ENCODE assay signal across 9 cellular contexts in genomic region chr5:138241688-138242547, GRCh38. TPM values are rescaled to one million over a fixed set of nuclear protein-coding genes. Genes with fewer than 3 reads are reported as not detected.
DNase-seq lines count a peak whose midpoint lies in the region; ATAC-seq, FAIRE-seq and TF ChIP-seq lines count a peak whose summit lies in the region.
"Had no signal": no experiment of that assay in that cellular context is flagged by ENCODE, and none has a peak within 500 bp of the region (broad histone marks: within the 10 kb centered on the region; RNA-seq: fewer than 3 reads in every experiment).

No MANE protein-coding gene starts in this region.

- H3K36me3 ChIP-seq in GM23338 (ENCODE audit: insufficient read depth) (no peaks in the 10 kb centered on the region), psoas muscle (ENCODE audit: insufficient read depth in 1 of 2, low read depth in 1 of 2) (no peaks in the 10 kb centered on the region)

- no peak for TF ChIP-seq RAD21 in A549 (conservative IDR thresholded peaks at IDR 0.05 in 1 of 2, IDR thresholded peaks at IDR 0.05 in 1 of 2)

- H3K4me3 ChIP-seq in A549 = peak overlapping the region; percentile 39
- H3K4me3 ChIP-seq in GM23338 = peak overlapping the region; percentile 79
- H3K4me3 ChIP-seq in right cardiac atrium (ENCODE audit: low read length) = peak overlapping the region; percentile 53
- peak overlapping the region; percentile 75 for H3K4me3 ChIP-seq in psoas muscle

- H3K27me3 Mint-ChIP-seq in GM23338 (ENCODE audit: insufficient read depth, low read depth, poor library complexity) = peaks cover 40% of the 10 kb centered on the region

- CTCF ChIA-PET in A549 (lab: Yijun Ruan, JAX) = interaction anchor here (0.6 to 2.7 kb wide), 6 partner anchors 10 to 85 kb away, joined by 3 to 17 read pairs (median 6); partner anchors contain the start of gene CDC23

- TF ChIP-seq CTCF in A549 (IDR thresholded peaks at IDR 0.05) = no peak
- no peak for TF ChIP-seq CTCF in GM23338 (conservative IDR thresholded peaks at IDR 0.05; ENCODE audit: low read depth in 2 of 2)
- TF ChIP-seq CTCF in psoas muscle (IDR thresholded peaks at IDR 0.05) = no peak

- no peaks in the 10 kb centered on the region for H3K4me1 ChIP-seq in A549
- H3K4me1 ChIP-seq in GM23338 (ENCODE audit: insufficient read depth) = peaks cover 9% of the 10 kb centered on the region
- H3K4me1 ChIP-seq in right cardiac atrium (ENCODE audit: control insufficient read depth, insufficient read depth, low read length) = no peaks in the 10 kb centered on the region
- peaks cover 3% of the 10 kb centered on the region for H3K4me1 ChIP-seq in psoas muscle

- no peak for TF ChIP-seq EP300 in A549 (IDR thresholded peaks at IDR 0.05)

- no peak overlapping the region for H3K27ac Mint-ChIP-seq in GM23338
- no peak overlapping the region for H3K27ac Mint-ChIP-seq in activated naive CD4-positive, alpha-beta T cell treated with anti-CD3 and anti-CD28 coated beads, Interleukin-2, amount 50 U/mL, for 72 hours

- no peaks in the 10 kb centered on the region for H3K9me2 ChIP-seq in GM23338 (ENCODE audit: insufficient read depth)

- DNase-seq in A549 (ENCODE audit: low read depth in 1 of 2, low spot score in 1 of 2) (no peak), GM23338 (ENCODE audit: low spot score) (peak; percentile 72), right cardiac atrium (peak; percentile 33 to 71 (median 68)), psoas muscle (peak; percentile 22 to 57), NCI-H446 (lab: John Stamatoyannopoulos, UW) (no peak)
- DNase-seq in activated naive CD4-positive, alpha-beta T cell treated with anti-CD3 and anti-CD28 coated beads, Interleukin-2, amount 50 U/mL, for 72 hours (ENCODE audit: low spot score in 2 of 2) = peak in 1 of 2 donors; percentile 5

- H3K4me3 Mint-ChIP-seq in GM23338 = peak overlapping the region; percentile 71

- no peaks in the 10 kb centered on the region for H3K36me3 Mint-ChIP-seq in GM23338 (ENCODE audit: low read depth)
- H3K36me3 Mint-ChIP-seq in activated naive CD4-positive, alpha-beta T cell treated with anti-CD3 and anti-CD28 coated beads, Interleukin-2, amount 50 U/mL, for 72 hours = no peaks in the 10 kb centered on the region

- H3K27ac ChIP-seq in A549 (peak overlapping the region; percentile 21 to 77; a peak in 4 of 6 replicates), GM23338 (ENCODE audit: low read depth) (no peak overlapping the region), right cardiac atrium (ENCODE audit: low read length) (no peak overlapping the region), psoas muscle (peak overlapping the region; percentile 16)

- no peak for TF ChIP-seq POLR2A in A549 (IDR thresholded peaks at IDR 0.05; ENCODE audit: low read length)

- peak overlapping the region; percentile 100 for H2AFZ ChIP-seq in GM23338

- no peaks in the 10 kb centered on the region for H3K9me3 Mint-ChIP-seq in GM23338
- H3K9me3 Mint-ChIP-seq in activated naive CD4-positive, alpha-beta T cell treated with anti-CD3 and anti-CD28 coated beads, Interleukin-2, amount 50 U/mL, for 72 hours = no peaks in the 10 kb centered on the region

- H3K4me2 ChIP-seq in A549 (peak overlapping the region; percentile 67), GM23338 (peak overlapping the region; percentile 95)

- peaks cover 9% of the 10 kb centered on the region; the same call in 1 of the 2 replicates for H3F3A ChIP-seq in GM23338 (replicated peaks; ENCODE audit: low read depth)

- intact Hi-C loops in right cardiac atrium (cut with DNase I) = no loop called here
- intact Hi-C loops in psoas muscle (cut with DNase I) = no loop called here

- peaks cover 23% of the 10 kb centered on the region for H3K4me1 Mint-ChIP-seq in GM23338

- no peak for FAIRE-seq in A549 (lab: Jason Lieb, UNC)
- FAIRE-seq: GM18507 had no signal

- POLR2A ChIA-PET in A549 (lab: Yijun Ruan, JAX) = no interaction called here

- no peaks in the 10 kb centered on the region; the same call in 1 of the 2 replicates for H4K20me1 ChIP-seq in GM23338 (replicated peaks; ENCODE audit: insufficient read depth)

- H3K9me3 ChIP-seq in A549 (no peaks in the 10 kb centered on the region), right cardiac atrium (ENCODE audit: control insufficient read depth, low read length) (no peaks in the 10 kb centered on the region), psoas muscle (no peaks in the 10 kb centered on the region)

- ATAC-seq in A549 = peak; percentile 61 to 86
- peak; percentile 92 for ATAC-seq in GM23338
- peak; percentile 22 to 30 for ATAC-seq in activated naive CD4-positive, alpha-beta T cell treated with anti-CD3 and anti-CD28 coated beads, Interleukin-2, amount 50 U/mL, for 72 hours
- peak; percentile 85 to 86 for ATAC-seq in right cardiac atrium
- peak; percentile 64 to 92 (median 80) for ATAC-seq in psoas muscle
- ATAC-seq in HG02981 (IDR thresholded peaks at IDR 0.05; ENCODE audit: unreplicated experiment) = no peak
- no peak for ATAC-seq in HG03159 (IDR thresholded peaks at IDR 0.05; ENCODE audit: unreplicated experiment)

- peaks cover 51% of the 10 kb centered on the region for H3K27me3 ChIP-seq in GM23338 (ENCODE audit: insufficient read depth)
- no peaks in the 10 kb centered on the region for H3K27me3 ChIP-seq in right cardiac atrium (ENCODE audit: control insufficient read depth, insufficient read depth)
- H3K27me3 ChIP-seq in psoas muscle (ENCODE audit: insufficient read depth in 3 of 3, low read length in 2 of 3) = no peaks in the 10 kb centered on the region

- no peaks in the 10 kb centered on the region for H3K79me2 ChIP-seq in GM23338 (replicated peaks; ENCODE audit: insufficient read depth)

- 50% methylated on average over 56 of the region's 67 CpGs for WGBS in A549 (ENCODE audit: missing lambda C conversion rate)
- WGBS in right cardiac atrium = 4% methylated on average over 67 of the region's 67 CpGs
- WGBS in psoas muscle, 3 donors = 3 to 5% (median 3%) methylated on average over 47 to 67 of the region's 67 CpGs

TF ChIP-seq in A549, 52 proteins besides CTCF, POLR2A, EP300 and RAD21 (continues in another document):
- no peak for TF ChIP-seq PBX3 (IDR thresholded peaks at IDR 0.05)

TF ChIP-seq in GM23338, 12 proteins besides CTCF, POLR2A, EP300 and RAD21:
- TF ChIP-seq, protein P1, sequence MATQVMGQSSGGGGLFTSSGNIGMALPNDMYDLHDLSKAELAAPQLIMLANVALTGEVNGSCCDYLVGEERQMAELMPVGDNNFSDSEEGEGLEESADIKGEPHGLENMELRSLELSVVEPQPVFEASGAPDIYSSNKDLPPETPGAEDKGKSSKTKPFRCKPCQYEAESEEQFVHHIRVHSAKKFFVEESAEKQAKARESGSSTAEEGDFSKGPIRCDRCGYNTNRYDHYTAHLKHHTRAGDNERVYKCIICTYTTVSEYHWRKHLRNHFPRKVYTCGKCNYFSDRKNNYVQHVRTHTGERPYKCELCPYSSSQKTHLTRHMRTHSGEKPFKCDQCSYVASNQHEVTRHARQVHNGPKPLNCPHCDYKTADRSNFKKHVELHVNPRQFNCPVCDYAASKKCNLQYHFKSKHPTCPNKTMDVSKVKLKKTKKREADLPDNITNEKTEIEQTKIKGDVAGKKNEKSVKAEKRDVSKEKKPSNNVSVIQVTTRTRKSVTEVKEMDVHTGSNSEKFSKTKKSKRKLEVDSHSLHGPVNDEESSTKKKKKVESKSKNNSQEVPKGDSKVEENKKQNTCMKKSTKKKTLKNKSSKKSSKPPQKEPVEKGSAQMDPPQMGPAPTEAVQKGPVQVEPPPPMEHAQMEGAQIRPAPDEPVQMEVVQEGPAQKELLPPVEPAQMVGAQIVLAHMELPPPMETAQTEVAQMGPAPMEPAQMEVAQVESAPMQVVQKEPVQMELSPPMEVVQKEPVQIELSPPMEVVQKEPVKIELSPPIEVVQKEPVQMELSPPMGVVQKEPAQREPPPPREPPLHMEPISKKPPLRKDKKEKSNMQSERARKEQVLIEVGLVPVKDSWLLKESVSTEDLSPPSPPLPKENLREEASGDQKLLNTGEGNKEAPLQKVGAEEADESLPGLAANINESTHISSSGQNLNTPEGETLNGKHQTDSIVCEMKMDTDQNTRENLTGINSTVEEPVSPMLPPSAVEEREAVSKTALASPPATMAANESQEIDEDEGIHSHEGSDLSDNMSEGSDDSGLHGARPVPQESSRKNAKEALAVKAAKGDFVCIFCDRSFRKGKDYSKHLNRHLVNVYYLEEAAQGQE (IDR thresholded peaks at IDR 0.05; ENCODE audit: unreplicated experiment) = no peak
- peak; percentile 52 for TF ChIP-seq EZH2 (IDR thresholded peaks at IDR 0.05; ENCODE audit: low read depth, unreplicated experiment)
- TF ChIP-seq NANOG (IDR thresholded peaks at IDR 0.05; ENCODE audit: borderline replicate concordance) = no peak
- no peak for TF ChIP-seq STAT1 (IDR thresholded peaks at IDR 0.05; ENCODE audit: unreplicated experiment)

RNA-seq across cellular contexts. Expression of gene CDC23, which starts 28.8 kb away (rescaled TPM):
- polyA plus RNA-seq in A549 (2011; rRNA removed) (61.7 and 70.3 TPM in 2 replicates), A549 (2017; fragmentation: RNase III; extraction: RNeasy Plus Mini Kit Qiagen cat#74134 plus additional on column Dnase treatment) (35.5 to 37.5 TPM (median 37.1 TPM) in 3 replicates), GM23338 (2016; fragmentation: Nextera tagmentation; extraction: Ambion mirVana) (20.2 and 28.0 TPM in 2 replicates), right cardiac atrium (13.3 TPM), psoas muscle (10 to 100 TPM in 2 of 3 donors, 1 to 10 TPM in 1; 7.2 to 14.3 (median 13.4) TPM)
- polyA plus RNA-seq in A549 (2012; cell fraction: cytosol; rRNA removed) = 21.5 and 24.0 TPM in 2 replicates
- polyA plus RNA-seq in A549 (2012; cell fraction: nucleus; rRNA removed) = 19.8 and 29.4 TPM in 2 replicates
- polyA minus RNA-seq in A549 (2011; rRNA and poly(A)+ RNA removed) = 22.8 and 43.3 TPM in 2 replicates
- total RNA-seq in GM23338 (2014; rRNA removed; shearing (Covaris generic)) = 43.3 and 45.9 TPM in 2 replicates
- total RNA-seq in activated naive CD4-positive, alpha-beta T cell treated with anti-CD3 and anti-CD28 coated beads, Interleukin-2, amount 50 U/mL, for 72 hours = 10 to 100 TPM; 38.4 to 56.6 TPM
- total RNA-seq in right cardiac atrium (10 to 100 TPM; 15.4 to 17.9 (median 17.4) TPM), psoas muscle (10 to 100 TPM in 3 of 4 donors, 1 to 10 TPM in 1; 9.2 to 15.0 (median 13.5) TPM)

RNA-seq across cellular contexts. Expression of gene GFRA3, which starts 32.5 kb away (rescaled TPM):
- 0.08 and 0.09 TPM in 2 replicates for polyA plus RNA-seq in A549 (2011; rRNA removed)
- 0.13 and 0.17 TPM in 2 replicates for polyA plus RNA-seq in A549 (2012; cell fraction: cytosol; rRNA removed)
- 1.3 TPM in 2 replicates for polyA plus RNA-seq in A549 (2012; cell fraction: nucleus; rRNA removed)
- 0.04 to 0.07 TPM in 2 of 3 replicates, not detected in the other for polyA plus RNA-seq in A549 (2017; fragmentation: RNase III; extraction: RNeasy Plus Mini Kit Qiagen cat#74134 plus additional on column Dnase treatment)
- polyA minus RNA-seq in A549 (2011; rRNA and poly(A)+ RNA removed) = 0.12 TPM in 1 of 2 replicates, not detected in the other
- 0.39 and 1.1 TPM in 2 replicates for total RNA-seq in GM23338 (2014; rRNA removed; shearing (Covaris generic))
- polyA plus RNA-seq in GM23338 (2016; fragmentation: Nextera tagmentation; extraction: Ambion mirVana) = 1.1 and 1.2 TPM in 2 replicates
- under 1 TPM in 1 of 2 donors, not detected in 1; 0.11 TPM for total RNA-seq in activated naive CD4-positive, alpha-beta T cell treated with anti-CD3 and anti-CD28 coated beads, Interleukin-2, amount 50 U/mL, for 72 hours
- total RNA-seq in right cardiac atrium = 1 to 10 TPM; 1.0 to 1.9 (median 1.5) TPM
- 2.5 TPM for polyA plus RNA-seq in right cardiac atrium
- under 1 TPM in 2 of 4 donors, not detected in 2; 0.15 to 0.17 TPM for total RNA-seq in psoas muscle
- polyA plus RNA-seq in psoas muscle = under 1 TPM; 0.04 to 0.10 (median 0.10) TPM

Comparison
In these comparisons a context has a peak if more than half of its experiments do, and no peak if none do; other contexts are left out.
1. ATAC-seq: peak in A549 (2 of 2), GM23338 (single experiment), activated naive CD4-positive, alpha-beta T cell treated with anti-CD3 and anti-CD28 coated beads, Interleukin-2, amount 50 U/mL, for 72 hours (2 of 2), right cardiac atrium (2 of 2) and psoas muscle (4 of 4); none in HG02981 (single experiment) and HG03159 (single experiment).
2. DNase-seq: peak in GM23338 (single experiment), right cardiac atrium (3 of 3) and psoas muscle (2 of 2); none in A549 (0 of 2) and NCI-H446 (0 of 2).
3. H3K27ac ChIP-seq: peak in A549 (2 of 2) and psoas muscle (single experiment); none in GM23338 (single experiment) and right cardiac atrium (single experiment).
4. Peak in every context shown above with its lines, with median percentiles within 50 percentile points of each other: H3K4me3 ChIP-seq.